Comparison of ENCODE assay signal across 16 cellular contexts in the genomic region with DNA sequence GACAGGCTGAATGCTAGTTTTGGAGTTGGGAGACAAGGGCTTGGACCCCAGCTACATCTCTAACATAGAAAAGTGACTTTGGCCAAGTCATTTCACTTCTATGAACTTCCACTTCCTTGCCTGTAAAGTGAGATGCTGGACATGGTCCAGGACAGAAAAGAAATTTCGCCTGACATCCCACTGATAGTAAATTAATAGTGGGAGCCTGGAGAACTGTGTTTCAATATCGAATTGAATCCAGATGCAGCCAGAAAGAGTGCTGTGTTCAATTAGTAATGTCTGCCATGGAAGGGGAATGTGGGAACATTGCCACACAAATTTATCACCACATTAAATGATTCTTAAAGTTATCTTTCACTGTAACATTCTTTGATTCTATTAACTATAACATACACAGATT.
A peak's percentile ranks its signal among the peaks of the same experiment; 100 is the strongest.
DNase-seq lines count a peak whose midpoint lies in the region; ATAC-seq and TF ChIP-seq lines count a peak whose summit lies in the region.
"Had no signal": no experiment of that assay in that cellular context is flagged by ENCODE, and none has a peak within 500 bp of the region (broad histone marks: within the 10 kb centered on the region; RNA-seq: fewer than 3 reads in every experiment).

No MANE protein-coding gene starts in this region.

- in situ Hi-C loops in mammary epithelial cell (cut with MboI; ENCODE audit: low sequenced_read_pairs in 2 of 2): no loop called here

- no peaks in the 10 kb centered on the region for H3K36me3 Mint-ChIP-seq in nephron (ENCODE audit: low read depth)

- intact Hi-C loops in body of pancreas (cut with DNase I): no loop called here
- intact Hi-C loops in mammary epithelial cell (cut with micrococcal nuclease): no loop called here

- H3K4me3 ChIP-seq in AG10803 (ENCODE audit: low read length) (no peak overlapping the region), HFF-Myc (replicated peaks; ENCODE audit: low read depth, low read length) (no peak overlapping the region), body of pancreas (no peak overlapping the region), mammary epithelial cell (replicated peaks in 1 of 3; ENCODE audit: insufficient read depth in 1 of 3, low read depth in 2 of 3, low read length in 3 of 3) (no peak overlapping the region)
- H3K4me3 ChIP-seq: GM23338 had no signal

- H3K9me3 Mint-ChIP-seq in nephron: no peaks in the 10 kb centered on the region
- H3K9me3 Mint-ChIP-seq: CD4-positive, alpha-beta T cell; GM23338 had no signal

- H3K9me3 ChIP-seq in body of pancreas: no peaks in the 10 kb centered on the region
- H3K9me3 ChIP-seq in mammary epithelial cell (replicated peaks; ENCODE audit: insufficient read depth, low read length): no peaks in the 10 kb centered on the region
- H3K9me3 ChIP-seq: Caco-2 had no signal

- dilution Hi-C loops in mammary epithelial cell (cut with HindIII; ENCODE audit: low sequenced_read_pairs): no loop called here

- no peaks in the 10 kb centered on the region for H4K20me1 ChIP-seq in mammary epithelial cell (ENCODE audit: insufficient read depth, low read length)

- H3K36me3 ChIP-seq in body of pancreas (replicated peaks in 1 of 2; ENCODE audit: insufficient read depth in 1 of 2, low read depth in 2 of 2) (no peaks in the 10 kb centered on the region), mammary epithelial cell (ENCODE audit: insufficient read depth, low read length) (no peaks in the 10 kb centered on the region)

- BruUV-seq in mammary epithelial cell (replicated peaks; lab: Mats Ljungman, UMichigan): no TSS peak

- DNase-seq in AG10803 (ENCODE audit: low read depth) (peak; percentile 24), HFF-Myc (ENCODE audit: extremely low read depth, low read depth) (peak; percentile 50), body of pancreas (no peak), NCI-H2227 (lab: John Stamatoyannopoulos, UW; ENCODE audit: unreplicated experiment) (no peak), mammary epithelial cell (no peak)
- no peak for DNase-seq in stimulated activated CD4-positive, alpha-beta T cell treated with anti-CD3 and anti-CD28 coated beads, Interleukin-1b, Interleukin-23, amount 100 ng/mL, for 48 hours
- DNase-seq: 8988T; Caco-2; CD4-positive, alpha-beta T cell; GDM1; HCEC 1CT; IMR-90 had no signal

- no peak overlapping the region for H3K27ac ChIP-seq in body of pancreas
- no peak overlapping the region for H3K27ac ChIP-seq in mammary epithelial cell (ENCODE audit: insufficient read depth, low read depth, low read length)
- H3K27ac ChIP-seq: C4-2B had no signal

- peaks cover 6% of the 10 kb centered on the region for H3K4me1 ChIP-seq in body of pancreas
- no peaks in the 10 kb centered on the region for H3K4me1 ChIP-seq in mammary epithelial cell (ENCODE audit: insufficient read depth, low read length)
- H3K4me1 ChIP-seq: Caco-2 had no signal

- CTCF ChIA-PET in mammary epithelial cell (lab: Charles Lee; ENCODE audit: low non-redundant PET): no interaction called here

- no peak for TF ChIP-seq CTCF in AG10803 (conservative IDR thresholded peaks at IDR 0.05; ENCODE audit: low read length)
- no peak for TF ChIP-seq CTCF in HFF-Myc (IDR thresholded peaks at IDR 0.05; ENCODE audit: low read depth, low read length, missing control alignments)
- no peak for TF ChIP-seq CTCF in nephron (IDR thresholded peaks at IDR 0.05; ENCODE audit: unreplicated experiment in 3 of 3)
- TF ChIP-seq CTCF in body of pancreas (IDR thresholded peaks at IDR 0.05): no peak
- no peak for TF ChIP-seq CTCF in mammary epithelial cell (conservative IDR thresholded peaks at IDR 0.05 in 1 of 2, IDR thresholded peaks at IDR 0.05 in 1 of 2; ENCODE audit: extremely low read depth in 1 of 2, insufficient read depth in 1 of 2, low read depth in 1 of 2, low read length in 2 of 2)

- no peaks in the 10 kb centered on the region for H3K27me3 ChIP-seq in body of pancreas
- H3K27me3 ChIP-seq in mammary epithelial cell (ENCODE audit: insufficient read depth, low read length): no peaks in the 10 kb centered on the region

- H3K9ac ChIP-seq in mammary epithelial cell (ENCODE audit: insufficient read depth, low read length): no peak overlapping the region

- peak; percentile 26; the same call in 2 of the 3 replicates for ATAC-seq in SK-N-SH treated with all-trans-retinoic acid at 6 μM for 48 hours
- no peak for ATAC-seq in body of pancreas
- ATAC-seq: GM23338 had no signal

- 51 to 64% methylated on average over 2 of the region's 2 CpGs for WGBS in body of pancreas, 2 donors
- 86% methylated on average over 2 of the region's 2 CpGs for WGBS in mammary epithelial cell (ENCODE audit: low coverage, missing lambda C conversion rate)

- H3K27me3 Mint-ChIP-seq in nephron (ENCODE audit: low read depth): no peaks in the 10 kb centered on the region
- H3K27me3 Mint-ChIP-seq: CD4-positive, alpha-beta T cell had no signal

- H3K79me2 ChIP-seq in mammary epithelial cell (ENCODE audit: insufficient read depth, low read length): no peaks in the 10 kb centered on the region

- peak overlapping the region; percentile 35 to 69 (median 60) for H3K27ac Mint-ChIP-seq in nephron
- H3K27ac Mint-ChIP-seq: CD4-positive, alpha-beta T cell; GM23338 had no signal

- H2AFZ ChIP-seq in mammary epithelial cell (ENCODE audit: low read depth, low read length): no peak overlapping the region
- H2AFZ ChIP-seq: GM23338 had no signal

- H3K4me3 Mint-ChIP-seq in nephron: no peak overlapping the region
- H3K4me3 Mint-ChIP-seq: CD4-positive, alpha-beta T cell; GM23338 had no signal

- TF ChIP-seq POLR2A in body of pancreas (IDR thresholded peaks at IDR 0.05): no peak

- H3K4me1 Mint-ChIP-seq in nephron: peaks cover 32% of the 10 kb centered on the region

- no peak overlapping the region for H3K4me2 ChIP-seq in mammary epithelial cell (ENCODE audit: insufficient read depth, low read depth, low read length)
- H3K4me2 ChIP-seq: GM23338 had no signal

TF ChIP-seq in SK-N-SH treated with all-trans-retinoic acid at 6 μM for 48 hours, 23 proteins besides CTCF, POLR2A, EP300 and RAD21 (continues in another document):
- TF ChIP-seq ZFP3 (CRISPR knock-in tag; IDR thresholded peaks at IDR 0.05) (no peak), ZNF8 (CRISPR knock-in tag; IDR thresholded peaks at IDR 0.05) (no peak), ISL1 (CRISPR knock-in tag; IDR thresholded peaks at IDR 0.05) (peak; percentile 75), GLIS3 (CRISPR knock-in tag; IDR thresholded peaks at IDR 0.05) (no peak), SNAI2 (CRISPR knock-in tag; IDR thresholded peaks at IDR 0.05) (no peak), ZNF70 (CRISPR knock-in tag; IDR thresholded peaks at IDR 0.05) (no peak), ESRRG (CRISPR knock-in tag; IDR thresholded peaks at IDR 0.05) (no peak), ARNTL (CRISPR knock-in tag; IDR thresholded peaks at IDR 0.05; ENCODE audit: borderline replicate concordance, low read depth) (no peak), TCF4 (CRISPR knock-in tag; IDR thresholded peaks at IDR 0.05; ENCODE audit: borderline replicate concordance) (peak; percentile 92), TOX (CRISPR knock-in tag; IDR thresholded peaks at IDR 0.05; ENCODE audit: borderline replicate concordance) (peak; percentile 45; the same call in 1 of the 2 replicates), ZFP30 (CRISPR knock-in tag; IDR thresholded peaks at IDR 0.05) (no peak), ZNF565 (CRISPR knock-in tag; conservative IDR thresholded peaks at IDR 0.05; ENCODE audit: low read depth) (no peak), RARB (CRISPR knock-in tag; IDR thresholded peaks at IDR 0.05) (no peak), ZC3H10 (CRISPR knock-in tag; IDR thresholded peaks at IDR 0.05) (0 out of 2 replicates have a peak, but pooled peaks have one; percentile 3), PPARA (CRISPR knock-in tag; IDR thresholded peaks at IDR 0.05; ENCODE audit: borderline replicate concordance) (no peak), CSDC2 (CRISPR knock-in tag; IDR thresholded peaks at IDR 0.05) (no peak)
- TF ChIP-seq, protein P1, sequence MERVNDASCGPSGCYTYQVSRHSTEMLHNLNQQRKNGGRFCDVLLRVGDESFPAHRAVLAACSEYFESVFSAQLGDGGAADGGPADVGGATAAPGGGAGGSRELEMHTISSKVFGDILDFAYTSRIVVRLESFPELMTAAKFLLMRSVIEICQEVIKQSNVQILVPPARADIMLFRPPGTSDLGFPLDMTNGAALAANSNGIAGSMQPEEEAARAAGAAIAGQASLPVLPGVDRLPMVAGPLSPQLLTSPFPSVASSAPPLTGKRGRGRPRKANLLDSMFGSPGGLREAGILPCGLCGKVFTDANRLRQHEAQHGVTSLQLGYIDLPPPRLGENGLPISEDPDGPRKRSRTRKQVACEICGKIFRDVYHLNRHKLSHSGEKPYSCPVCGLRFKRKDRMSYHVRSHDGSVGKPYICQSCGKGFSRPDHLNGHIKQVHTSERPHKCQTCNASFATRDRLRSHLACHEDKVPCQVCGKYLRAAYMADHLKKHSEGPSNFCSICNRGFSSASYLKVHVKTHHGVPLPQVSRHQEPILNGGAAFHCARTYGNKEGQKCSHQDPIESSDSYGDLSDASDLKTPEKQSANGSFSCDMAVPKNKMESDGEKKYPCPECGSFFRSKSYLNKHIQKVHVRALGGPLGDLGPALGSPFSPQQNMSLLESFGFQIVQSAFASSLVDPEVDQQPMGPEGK (CRISPR knock-in tag; IDR thresholded peaks at IDR 0.05; ENCODE audit: borderline replicate concordance): no peak
- TF ChIP-seq, protein P2, sequence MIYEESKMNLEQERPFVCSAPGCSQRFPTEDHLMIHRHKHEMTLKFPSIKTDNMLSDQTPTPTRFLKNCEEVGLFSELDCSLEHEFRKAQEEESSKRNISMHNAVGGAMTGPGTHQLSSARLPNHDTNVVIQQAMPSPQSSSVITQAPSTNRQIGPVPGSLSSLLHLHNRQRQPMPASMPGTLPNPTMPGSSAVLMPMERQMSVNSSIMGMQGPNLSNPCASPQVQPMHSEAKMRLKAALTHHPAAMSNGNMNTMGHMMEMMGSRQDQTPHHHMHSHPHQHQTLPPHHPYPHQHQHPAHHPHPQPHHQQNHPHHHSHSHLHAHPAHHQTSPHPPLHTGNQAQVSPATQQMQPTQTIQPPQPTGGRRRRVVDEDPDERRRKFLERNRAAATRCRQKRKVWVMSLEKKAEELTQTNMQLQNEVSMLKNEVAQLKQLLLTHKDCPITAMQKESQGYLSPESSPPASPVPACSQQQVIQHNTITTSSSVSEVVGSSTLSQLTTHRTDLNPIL (CRISPR knock-in tag; IDR thresholded peaks at IDR 0.05; ENCODE audit: low read depth): no peak

Comparison
In these comparisons a context has a peak if more than half of its experiments do, and no peak if none do; other contexts are left out.
1. DNase-seq: peak in AG10803 (single experiment) and HFF-Myc (single experiment); none in body of pancreas (0 of 4), NCI-H2227 (single experiment), stimulated activated CD4-positive, alpha-beta T cell treated with anti-CD3 and anti-CD28 coated beads, Interleukin-1b, Interleukin-23, amount 100 ng/mL, for 48 hours (single experiment) and mammary epithelial cell (single experiment).